In genomic region chr17:39820541-39820940, GRCh38 we compare ENCODE assay signal across 13 cellular contexts. TPM values are rescaled to one million over a fixed set of nuclear protein-coding genes. Genes with fewer than 3 reads are reported as not detected.
DNase-seq lines count a peak whose midpoint lies in the region; ATAC-seq and TF ChIP-seq lines count a peak whose summit lies in the region.
"Had no signal": no experiment of that assay in that cellular context is flagged by ENCODE, and none has a peak within 500 bp of the region (broad histone marks: within the 10 kb centered on the region; RNA-seq: fewer than 3 reads in every experiment).

No MANE protein-coding gene starts in this region.

- peaks cover 52% of the 10 kb centered on the region for H3K4me1 ChIP-seq in CD4-positive, alpha-beta memory T cell (ENCODE audit: insufficient read depth, low read length)
- H3K4me1 ChIP-seq in HAP-1: peaks cover 11% of the 10 kb centered on the region
- H3K4me1 ChIP-seq in mucosa of descending colon (ENCODE audit: low read depth): peaks cover 3% of the 10 kb centered on the region
- no peaks in the 10 kb centered on the region for H3K4me1 ChIP-seq in breast epithelium

- ATAC-seq in activated CD8-positive, alpha-beta T cell treated with anti-CD3 and anti-CD28 coated beads, Interleukin-2, amount 10 ng/mL, durations not matched to agents 7 days and 5 days: no peak
- peak; percentile 36 for ATAC-seq in mucosa of descending colon
- no peak for ATAC-seq in GM18520 (IDR thresholded peaks at IDR 0.05; ENCODE audit: unreplicated experiment)
- ATAC-seq: foreskin keratinocyte had no signal

- H3K27me3 Mint-ChIP-seq in CD4-positive, alpha-beta memory T cell: no peaks in the 10 kb centered on the region
- H3K27me3 Mint-ChIP-seq in activated CD8-positive, alpha-beta T cell treated with anti-CD3 and anti-CD28 coated beads, Interleukin-2, amount 10 ng/mL, durations not matched to agents 7 days and 5 days (ENCODE audit: low read depth): no peaks in the 10 kb centered on the region

- peaks cover 48 to 49% of the 10 kb centered on the region in 2 donors for H3K36me3 Mint-ChIP-seq in CD4-positive, alpha-beta memory T cell
- H3K36me3 Mint-ChIP-seq in activated CD8-positive, alpha-beta T cell treated with anti-CD3 and anti-CD28 coated beads, Interleukin-2, amount 10 ng/mL, durations not matched to agents 7 days and 5 days (ENCODE audit: low read depth): peaks cover 54% of the 10 kb centered on the region

- H3K9me3 Mint-ChIP-seq in CD4-positive, alpha-beta memory T cell: peaks cover 4 to 35% (median 27%) of the 10 kb centered on the region in 8 donors
- H3K9me3 Mint-ChIP-seq in activated CD8-positive, alpha-beta T cell treated with anti-CD3 and anti-CD28 coated beads, Interleukin-2, amount 10 ng/mL, durations not matched to agents 7 days and 5 days (ENCODE audit: insufficient read depth): peaks cover 16% of the 10 kb centered on the region

- H3K9me3 ChIP-seq in CD4-positive, alpha-beta memory T cell (ENCODE audit: control insufficient read depth in 1 of 2, low read length in 2 of 2): peaks cover 0 to 15% of the 10 kb centered on the region in 2 donors
- peaks cover 11% of the 10 kb centered on the region for H3K9me3 ChIP-seq in HAP-1
- peaks cover 10% of the 10 kb centered on the region for H3K9me3 ChIP-seq in mucosa of descending colon
- H3K9me3 ChIP-seq in breast epithelium: peaks cover 11% of the 10 kb centered on the region in 2 donors

- in situ Hi-C loops in HAP-1 (cut with MboI; ENCODE audit: low sequenced_read_pairs): no loop called here
- in situ Hi-C loops in G401 (cut with HindIII; ENCODE audit: low sequenced_read_pairs): no loop called here

- intact Hi-C loops in CD4-positive, alpha-beta memory T cell (cut with micrococcal nuclease): loop anchor here (1.0 kb wide), 1 partner anchor 31 kb away; no protein-coding TSS in a partner anchor
- intact Hi-C loops in mucosa of descending colon (cut with DNase I, micrococcal nuclease) (no loop called here), breast epithelium (cut with DNase I; ENCODE audit: low total_unique reads) (no loop called here)

- peak overlapping the region; percentile 81 to 98 (median 96) for H3K27ac Mint-ChIP-seq in CD4-positive, alpha-beta memory T cell
- peak overlapping the region; percentile 65 for H3K27ac Mint-ChIP-seq in activated CD8-positive, alpha-beta T cell treated with anti-CD3 and anti-CD28 coated beads, Interleukin-2, amount 10 ng/mL, durations not matched to agents 7 days and 5 days
- H3K27ac Mint-ChIP-seq: HFFc6 had no signal

- H3K36me3 ChIP-seq in CD4-positive, alpha-beta memory T cell (ENCODE audit: insufficient read depth, low read length): peaks cover 20% of the 10 kb centered on the region
- H3K36me3 ChIP-seq in HAP-1 (replicated peaks): no peaks in the 10 kb centered on the region
- H3K36me3 ChIP-seq in mucosa of descending colon (ENCODE audit: low read depth): no peaks in the 10 kb centered on the region
- no peaks in the 10 kb centered on the region for H3K36me3 ChIP-seq in breast epithelium

- peak overlapping the region; percentile 66 for H3K27ac ChIP-seq in CD4-positive, alpha-beta memory T cell (ENCODE audit: low read depth, low read length)
- no peak overlapping the region for H3K27ac ChIP-seq in breast epithelium
- H3K27ac ChIP-seq: foreskin keratinocyte had no signal

- no peaks in the 10 kb centered on the region for H3K27me3 ChIP-seq in CD4-positive, alpha-beta memory T cell (ENCODE audit: insufficient read depth, low read length)
- no peaks in the 10 kb centered on the region for H3K27me3 ChIP-seq in HAP-1 (ENCODE audit: low read depth)
- H3K27me3 ChIP-seq in breast epithelium: no peaks in the 10 kb centered on the region
- H3K27me3 ChIP-seq: foreskin keratinocyte had no signal

- peaks cover 34 to 66% (median 46%) of the 10 kb centered on the region in 4 donors for H3K4me1 Mint-ChIP-seq in CD4-positive, alpha-beta memory T cell
- H3K4me1 Mint-ChIP-seq in activated CD8-positive, alpha-beta T cell treated with anti-CD3 and anti-CD28 coated beads, Interleukin-2, amount 10 ng/mL, durations not matched to agents 7 days and 5 days (ENCODE audit: low read depth): peaks cover 52% of the 10 kb centered on the region

- peak overlapping the region in 7 of 8 donors; percentile 40 to 81 (median 67) for H3K4me3 Mint-ChIP-seq in CD4-positive, alpha-beta memory T cell
- H3K4me3 Mint-ChIP-seq in activated CD8-positive, alpha-beta T cell treated with anti-CD3 and anti-CD28 coated beads, Interleukin-2, amount 10 ng/mL, durations not matched to agents 7 days and 5 days: no peak overlapping the region
- H3K4me3 Mint-ChIP-seq: HFFc6 had no signal

- DNase-seq in CD4-positive, alpha-beta memory T cell: no peak
- DNase-seq in HAP-1 (ENCODE audit: low spot score in 2 of 2) (peak; percentile 80 to 89), mucosa of descending colon (no peak), breast epithelium (ENCODE audit: low spot score in 2 of 2) (no peak), CD1c-positive myeloid dendritic cell (ENCODE audit: extremely low spot score) (no peak), G401 (ENCODE audit: low spot score) (no peak)
- no peak for DNase-seq in activated CD8-positive, alpha-beta T cell treated with anti-CD3 and anti-CD28 coated beads, Interleukin-2, amount 10 ng/mL, durations not matched to agents 7 days and 5 days
- DNase-seq: AML-193, foreskin keratinocyte, HFFc6, NCI-H748 treated with DMSO at 0.1 percent for 48 hours had no signal

- CTCF ChIA-PET in CD4-positive, alpha-beta memory T cell (lab: Charles Lee; ENCODE audit: partially characterized antibody): interaction anchor here (0.8 to 4.3 kb wide), 17 partner anchors 8 to 159 kb away, joined by 3 to 43 read pairs (median 3); partner anchors contain the start of gene IKZF3
- CTCF ChIA-PET in activated CD8-positive, alpha-beta T cell treated with anti-CD3 and anti-CD28 coated beads, Interleukin-2, amount 10 ng/mL, durations not matched to agents 7 days and 5 days (lab: Charles Lee): interaction anchor here (0.8 to 3.6 kb wide), 12 partner anchors 9 to 160 kb away, joined by 3 to 11 read pairs (median 4); partner anchors contain the start of genes ORMDL3 and PSMD3

- TF ChIP-seq CTCF in mucosa of descending colon (IDR thresholded peaks at IDR 0.05): no peak
- no peak for TF ChIP-seq CTCF in breast epithelium (IDR thresholded peaks at IDR 0.05)

- no peak for TF ChIP-seq POLR2A in breast epithelium (IDR thresholded peaks at IDR 0.05)

- no peak overlapping the region for H3K4me3 ChIP-seq in CD4-positive, alpha-beta memory T cell (ENCODE audit: low read length in 2 of 2)
- H3K4me3 ChIP-seq in HAP-1 (no peak overlapping the region), mucosa of descending colon (no peak overlapping the region), breast epithelium (no peak overlapping the region)

- POLR2A ChIA-PET in CD4-positive, alpha-beta memory T cell (lab: Charles Lee; ENCODE audit: partially characterized antibody): interaction anchor here (0.8 to 4.4 kb wide), 16 partner anchors 9 to 106 kb away, joined by 3 to 64 read pairs (median 13); partner anchors contain the start of gene IKZF3
- POLR2A ChIA-PET in activated CD8-positive, alpha-beta T cell treated with anti-CD3 and anti-CD28 coated beads, Interleukin-2, amount 10 ng/mL, durations not matched to agents 7 days and 5 days (lab: Charles Lee): interaction anchor here (0.6 to 1.7 kb wide), 4 partner anchors 23 to 734 kb away, joined by 3 to 6 read pairs (median 3); partner anchors contain the start of gene PSMD3

RNA-seq across cellular contexts. Expression of gene IKZF3, which starts 43.6 kb away (rescaled TPM):
- 100 to 1,000 TPM; 116 to 118 TPM for total RNA-seq in CD4-positive, alpha-beta memory T cell
- polyA plus RNA-seq in CD4-positive, alpha-beta memory T cell: 10 to 100 TPM in 1 of 2 donors, 1 to 10 TPM in 1; 3.2 to 87.4 TPM
- 10 to 100 TPM; 31.1 to 31.9 TPM for total RNA-seq in activated CD8-positive, alpha-beta T cell treated with anti-CD3 and anti-CD28 coated beads, Interleukin-2, amount 10 ng/mL, durations not matched to agents 7 days and 5 days
- total RNA-seq in mucosa of descending colon: 1 to 10 TPM; 3.5 to 5.3 (median 4.6) TPM
- total RNA-seq in breast epithelium: 1 to 10 TPM; 1.8 to 4.8 (median 2.3) TPM
- not detected in 2 replicates for total RNA-seq in G401 (2014; rRNA removed; shearing (Covaris generic))
- total RNA-seq: HFFc6, pulmonary artery endothelial cell had no signal
- polyA plus RNA-seq: foreskin keratinocyte had no signal

RNA-seq across cellular contexts. Expression of gene ZPBP2, which starts 47.5 kb away (rescaled TPM):
- total RNA-seq in CD4-positive, alpha-beta memory T cell: 1 to 10 TPM in 1 of 2 experiments, under 1 TPM in 1; 0.35 to 1.2 TPM
- polyA plus RNA-seq in CD4-positive, alpha-beta memory T cell: under 1 TPM in 1 of 2 donors, not detected in 1; 0.25 TPM
- not detected for total RNA-seq in activated CD8-positive, alpha-beta T cell treated with anti-CD3 and anti-CD28 coated beads, Interleukin-2, amount 10 ng/mL, durations not matched to agents 7 days and 5 days
- total RNA-seq in mucosa of descending colon: not detected
- not detected for total RNA-seq in breast epithelium
- not detected in 2 replicates for total RNA-seq in G401 (2014; rRNA removed; shearing (Covaris generic))
- total RNA-seq: foreskin keratinocyte, HFFc6, pulmonary artery endothelial cell had no signal
- polyA plus RNA-seq: foreskin keratinocyte had no signal

Comparison
In these comparisons a context has a peak if more than half of its experiments do, and no peak if none do; other contexts are left out.
1. DNase-seq: peak in HAP-1 (2 of 2); none in CD4-positive, alpha-beta memory T cell (0 of 5), activated CD8-positive, alpha-beta T cell treated with anti-CD3 and anti-CD28 coated beads, Interleukin-2, amount 10 ng/mL, durations not matched to agents 7 days and 5 days (single experiment), mucosa of descending colon (0 of 3), breast epithelium (0 of 2), CD1c-positive myeloid dendritic cell (single experiment) and G401 (single experiment).
2. RNA of gene IKZF3, which starts 43.6 kb away (total RNA-seq): 116 to 118 TPM in CD4-positive, alpha-beta memory T cell and 31.1 to 31.9 TPM in activated CD8-positive, alpha-beta T cell treated with anti-CD3 and anti-CD28 coated beads, Interleukin-2, amount 10 ng/mL, durations not matched to agents 7 days and 5 days; 3.5 to 5.3 TPM in mucosa of descending colon, 1.8 to 4.8 TPM in breast epithelium and not detected in G401; every median in the first group is over 4 times any median in the second.